ENCODE assay signal across 1 cellular context in genomic region chr11:22432331-22433065, GRCh38.
TF ChIP-seq lines count a peak whose summit lies in the region.

No MANE protein-coding gene starts in this region.

TF ChIP-seq in WTC11, 78 proteins besides CTCF, POLR2A, EP300 and RAD21 (continued from another document):
- TF ChIP-seq, protein P1, sequence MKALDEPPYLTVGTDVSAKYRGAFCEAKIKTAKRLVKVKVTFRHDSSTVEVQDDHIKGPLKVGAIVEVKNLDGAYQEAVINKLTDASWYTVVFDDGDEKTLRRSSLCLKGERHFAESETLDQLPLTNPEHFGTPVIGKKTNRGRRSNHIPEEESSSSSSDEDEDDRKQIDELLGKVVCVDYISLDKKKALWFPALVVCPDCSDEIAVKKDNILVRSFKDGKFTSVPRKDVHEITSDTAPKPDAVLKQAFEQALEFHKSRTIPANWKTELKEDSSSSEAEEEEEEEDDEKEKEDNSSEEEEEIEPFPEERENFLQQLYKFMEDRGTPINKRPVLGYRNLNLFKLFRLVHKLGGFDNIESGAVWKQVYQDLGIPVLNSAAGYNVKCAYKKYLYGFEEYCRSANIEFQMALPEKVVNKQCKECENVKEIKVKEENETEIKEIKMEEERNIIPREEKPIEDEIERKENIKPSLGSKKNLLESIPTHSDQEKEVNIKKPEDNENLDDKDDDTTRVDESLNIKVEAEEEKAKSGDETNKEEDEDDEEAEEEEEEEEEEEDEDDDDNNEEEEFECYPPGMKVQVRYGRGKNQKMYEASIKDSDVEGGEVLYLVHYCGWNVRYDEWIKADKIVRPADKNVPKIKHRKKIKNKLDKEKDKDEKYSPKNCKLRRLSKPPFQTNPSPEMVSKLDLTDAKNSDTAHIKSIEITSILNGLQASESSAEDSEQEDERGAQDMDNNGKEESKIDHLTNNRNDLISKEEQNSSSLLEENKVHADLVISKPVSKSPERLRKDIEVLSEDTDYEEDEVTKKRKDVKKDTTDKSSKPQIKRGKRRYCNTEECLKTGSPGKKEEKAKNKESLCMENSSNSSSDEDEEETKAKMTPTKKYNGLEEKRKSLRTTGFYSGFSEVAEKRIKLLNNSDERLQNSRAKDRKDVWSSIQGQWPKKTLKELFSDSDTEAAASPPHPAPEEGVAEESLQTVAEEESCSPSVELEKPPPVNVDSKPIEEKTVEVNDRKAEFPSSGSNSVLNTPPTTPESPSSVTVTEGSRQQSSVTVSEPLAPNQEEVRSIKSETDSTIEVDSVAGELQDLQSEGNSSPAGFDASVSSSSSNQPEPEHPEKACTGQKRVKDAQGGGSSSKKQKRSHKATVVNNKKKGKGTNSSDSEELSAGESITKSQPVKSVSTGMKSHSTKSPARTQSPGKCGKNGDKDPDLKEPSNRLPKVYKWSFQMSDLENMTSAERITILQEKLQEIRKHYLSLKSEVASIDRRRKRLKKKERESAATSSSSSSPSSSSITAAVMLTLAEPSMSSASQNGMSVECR (CRISPR knock-in tag; IDR thresholded peaks at IDR 0.05; ENCODE audit: borderline replicate concordance), result 0 out of 2 replicates have a peak, but pooled peaks have one; percentile 28
- no peak; the same call in 1 of the 2 replicates for TF ChIP-seq SP1 (CRISPR knock-in tag; conservative IDR thresholded peaks at IDR 0.05)
- TF ChIP-seq NR3C1 (CRISPR knock-in tag; conservative IDR thresholded peaks at IDR 0.05; ENCODE audit: low read depth), result no peak
- TF ChIP-seq, protein P2, sequence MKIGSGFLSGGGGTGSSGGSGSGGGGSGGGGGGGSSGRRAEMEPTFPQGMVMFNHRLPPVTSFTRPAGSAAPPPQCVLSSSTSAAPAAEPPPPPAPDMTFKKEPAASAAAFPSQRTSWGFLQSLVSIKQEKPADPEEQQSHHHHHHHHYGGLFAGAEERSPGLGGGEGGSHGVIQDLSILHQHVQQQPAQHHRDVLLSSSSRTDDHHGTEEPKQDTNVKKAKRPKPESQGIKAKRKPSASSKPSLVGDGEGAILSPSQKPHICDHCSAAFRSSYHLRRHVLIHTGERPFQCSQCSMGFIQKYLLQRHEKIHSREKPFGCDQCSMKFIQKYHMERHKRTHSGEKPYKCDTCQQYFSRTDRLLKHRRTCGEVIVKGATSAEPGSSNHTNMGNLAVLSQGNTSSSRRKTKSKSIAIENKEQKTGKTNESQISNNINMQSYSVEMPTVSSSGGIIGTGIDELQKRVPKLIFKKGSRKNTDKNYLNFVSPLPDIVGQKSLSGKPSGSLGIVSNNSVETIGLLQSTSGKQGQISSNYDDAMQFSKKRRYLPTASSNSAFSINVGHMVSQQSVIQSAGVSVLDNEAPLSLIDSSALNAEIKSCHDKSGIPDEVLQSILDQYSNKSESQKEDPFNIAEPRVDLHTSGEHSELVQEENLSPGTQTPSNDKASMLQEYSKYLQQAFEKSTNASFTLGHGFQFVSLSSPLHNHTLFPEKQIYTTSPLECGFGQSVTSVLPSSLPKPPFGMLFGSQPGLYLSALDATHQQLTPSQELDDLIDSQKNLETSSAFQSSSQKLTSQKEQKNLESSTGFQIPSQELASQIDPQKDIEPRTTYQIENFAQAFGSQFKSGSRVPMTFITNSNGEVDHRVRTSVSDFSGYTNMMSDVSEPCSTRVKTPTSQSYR (CRISPR knock-in tag; IDR thresholded peaks at IDR 0.05), result peak; percentile 33; the same call in 1 of the 2 replicates
- TF ChIP-seq HMGA2 (CRISPR knock-in tag; IDR thresholded peaks at IDR 0.05), result no peak
- TF ChIP-seq NR1H2 (CRISPR knock-in tag; IDR thresholded peaks at IDR 0.05), result no peak
- TF ChIP-seq, protein P3, sequence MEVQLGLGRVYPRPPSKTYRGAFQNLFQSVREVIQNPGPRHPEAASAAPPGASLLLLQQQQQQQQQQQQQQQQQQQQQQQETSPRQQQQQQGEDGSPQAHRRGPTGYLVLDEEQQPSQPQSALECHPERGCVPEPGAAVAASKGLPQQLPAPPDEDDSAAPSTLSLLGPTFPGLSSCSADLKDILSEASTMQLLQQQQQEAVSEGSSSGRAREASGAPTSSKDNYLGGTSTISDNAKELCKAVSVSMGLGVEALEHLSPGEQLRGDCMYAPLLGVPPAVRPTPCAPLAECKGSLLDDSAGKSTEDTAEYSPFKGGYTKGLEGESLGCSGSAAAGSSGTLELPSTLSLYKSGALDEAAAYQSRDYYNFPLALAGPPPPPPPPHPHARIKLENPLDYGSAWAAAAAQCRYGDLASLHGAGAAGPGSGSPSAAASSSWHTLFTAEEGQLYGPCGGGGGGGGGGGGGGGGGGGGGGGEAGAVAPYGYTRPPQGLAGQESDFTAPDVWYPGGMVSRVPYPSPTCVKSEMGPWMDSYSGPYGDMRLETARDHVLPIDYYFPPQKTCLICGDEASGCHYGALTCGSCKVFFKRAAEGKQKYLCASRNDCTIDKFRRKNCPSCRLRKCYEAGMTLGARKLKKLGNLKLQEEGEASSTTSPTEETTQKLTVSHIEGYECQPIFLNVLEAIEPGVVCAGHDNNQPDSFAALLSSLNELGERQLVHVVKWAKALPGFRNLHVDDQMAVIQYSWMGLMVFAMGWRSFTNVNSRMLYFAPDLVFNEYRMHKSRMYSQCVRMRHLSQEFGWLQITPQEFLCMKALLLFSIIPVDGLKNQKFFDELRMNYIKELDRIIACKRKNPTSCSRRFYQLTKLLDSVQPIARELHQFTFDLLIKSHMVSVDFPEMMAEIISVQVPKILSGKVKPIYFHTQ (CRISPR knock-in tag; IDR thresholded peaks at IDR 0.05), result no peak
- peak; percentile 69 for TF ChIP-seq USF1 (CRISPR knock-in tag; IDR thresholded peaks at IDR 0.05)
- TF ChIP-seq NFATC4 (CRISPR knock-in tag; IDR thresholded peaks at IDR 0.05), result no peak
- TF ChIP-seq IRF2 (CRISPR knock-in tag; IDR thresholded peaks at IDR 0.05; ENCODE audit: borderline replicate concordance, low read depth), result no peak
- no peak for TF ChIP-seq RORB (CRISPR knock-in tag; IDR thresholded peaks at IDR 0.05)
- TF ChIP-seq IRF1 (CRISPR knock-in tag; IDR thresholded peaks at IDR 0.05), result no peak
- no peak for TF ChIP-seq JAZF1 (CRISPR knock-in tag; IDR thresholded peaks at IDR 0.05)
- TF ChIP-seq, protein P4, sequence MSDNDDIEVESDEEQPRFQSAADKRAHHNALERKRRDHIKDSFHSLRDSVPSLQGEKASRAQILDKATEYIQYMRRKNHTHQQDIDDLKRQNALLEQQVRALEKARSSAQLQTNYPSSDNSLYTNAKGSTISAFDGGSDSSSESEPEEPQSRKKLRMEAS (CRISPR knock-in tag; IDR thresholded peaks at IDR 0.05), result peak; percentile 79
